ENCODE assay signal across 10 cellular contexts in genomic region chr2:187655001-187655400, GRCh38.
"Had no signal": no experiment of that assay in that cellular context is flagged by ENCODE, and none has a peak within 500 bp of the region (broad histone marks: within the 10 kb centered on the region; RNA-seq: fewer than 3 reads in every experiment).

No MANE protein-coding gene starts in this region.

- H3K4me3 ChIP-seq: ovary, skin epidermis, thyroid gland had no signal

- H3K4me1 ChIP-seq: thyroid gland had no signal

- H3K27ac ChIP-seq: ovary, skin epidermis, thyroid gland, VCaP had no signal

- DNase-seq: activated CD4-positive, alpha-beta memory T cell treated with anti-CD3 and anti-CD28 coated beads, Interleukin-2, amount 10 ng/mL, durations not matched to agents 7 days and 5 days; activated CD4-positive, alpha-beta T cell treated with anti-CD3 and anti-CD28 coated beads for 36 hours; activated naive CD4-positive, alpha-beta T cell treated with Interleukin-2 at 50 U/mL for 16 hours; foreskin fibroblast; head of caudate nucleus; ovary had no signal

- H3K9me3 ChIP-seq: ovary, thyroid gland had no signal

- H3K27me3 ChIP-seq: ovary, thyroid gland had no signal

- ATAC-seq: activated CD4-positive, alpha-beta T cell treated with anti-CD3 and anti-CD28 coated beads for 36 hours; esophagus mucosa had no signal

- H3K36me3 ChIP-seq: ovary, thyroid gland had no signal
